1 cellular context compared by ENCODE assay signal in genomic region chr12:1811281-1811947, GRCh38.
A peak's percentile ranks its signal among the peaks of the same experiment; 100 is the strongest.
TF ChIP-seq lines count a peak whose summit lies in the region.

No MANE protein-coding gene starts in this region.

TF ChIP-seq in HepG2, 621 proteins besides CTCF, POLR2A, EP300 and RAD21 (continued from another document and continues in another):
- no peak; the same call in 1 of the 2 replicates for TF ChIP-seq ZSCAN5A (CRISPR knock-in tag; IDR thresholded peaks at IDR 0.05; ENCODE audit: borderline replicate concordance)
- TF ChIP-seq HNRNPL (IDR thresholded peaks at IDR 0.05; ENCODE audit: low read depth, low read length), result peak; percentile 93
- peak; percentile 9; the same call in 1 of the 2 replicates for TF ChIP-seq HOXA3 (CRISPR knock-in tag; IDR thresholded peaks at IDR 0.05)
- 0 out of 2 replicates have a peak, but pooled peaks have one; percentile 10 for TF ChIP-seq PCBP1 (IDR thresholded peaks at IDR 0.05; ENCODE audit: borderline replicate concordance, low read depth, low read length)
- TF ChIP-seq ZNF652 (CRISPR knock-in tag; IDR thresholded peaks at IDR 0.05; ENCODE audit: borderline replicate concordance, low read depth), result no peak
- TF ChIP-seq HNF4A (CRISPR knock-in tag; IDR thresholded peaks at IDR 0.05), result peak; percentile 43
- no peak for TF ChIP-seq PRDM15 (CRISPR knock-in tag; IDR thresholded peaks at IDR 0.05)
- TF ChIP-seq NR2C2 (CRISPR knock-in tag; IDR thresholded peaks at IDR 0.05; ENCODE audit: borderline replicate concordance), result peak; percentile 69
- TF ChIP-seq ZNF674 (CRISPR knock-in tag; IDR thresholded peaks at IDR 0.05; ENCODE audit: low read depth), result no peak
- TF ChIP-seq ZNF251 (CRISPR knock-in tag; IDR thresholded peaks at IDR 0.05), result no peak
- TF ChIP-seq THYN1 (CRISPR knock-in tag; IDR thresholded peaks at IDR 0.05; ENCODE audit: borderline replicate concordance, low read depth), result no peak
- no peak for TF ChIP-seq KDM4B (CRISPR knock-in tag; IDR thresholded peaks at IDR 0.05)
- no peak for TF ChIP-seq CCDC6 (CRISPR knock-in tag; IDR thresholded peaks at IDR 0.05)
- no peak for TF ChIP-seq CREB1 (IDR thresholded peaks at IDR 0.05)
- TF ChIP-seq CREB1 (CRISPR knock-in tag; IDR thresholded peaks at IDR 0.05), result no peak
- TF ChIP-seq ZNF644 (CRISPR knock-in tag; IDR thresholded peaks at IDR 0.05; ENCODE audit: low read depth), result no peak
- no peak for TF ChIP-seq NKX3-1 (CRISPR knock-in tag; IDR thresholded peaks at IDR 0.05)
- no peak for TF ChIP-seq FOXK2 (IDR thresholded peaks at IDR 0.05)
- TF ChIP-seq ATRX (CRISPR knock-in tag; IDR thresholded peaks at IDR 0.05; ENCODE audit: borderline replicate concordance), result no peak
- TF ChIP-seq ZBTB40 (IDR thresholded peaks at IDR 0.05), result no peak
- TF ChIP-seq ZBTB40 (CRISPR knock-in tag; IDR thresholded peaks at IDR 0.05), result peak; percentile 3; the same call in 1 of the 2 replicates
- TF ChIP-seq ZNF879 (CRISPR knock-in tag; IDR thresholded peaks at IDR 0.05), result peak; percentile 73; the same call in 1 of the 2 replicates
- no peak for TF ChIP-seq SIN3B (IDR thresholded peaks at IDR 0.05; ENCODE audit: low read length)
- TF ChIP-seq SNAPC5 (CRISPR knock-in tag; IDR thresholded peaks at IDR 0.05; ENCODE audit: borderline replicate concordance), result no peak
- no peak for TF ChIP-seq SNAPC4 (CRISPR knock-in tag; IDR thresholded peaks at IDR 0.05)
- no peak for TF ChIP-seq RFXANK (CRISPR knock-in tag; IDR thresholded peaks at IDR 0.05)
- TF ChIP-seq ZSCAN29 (CRISPR knock-in tag; conservative IDR thresholded peaks at IDR 0.05), result no peak
- TF ChIP-seq ELF3 (CRISPR knock-in tag; IDR thresholded peaks at IDR 0.05), result peak; percentile 71
- no peak for TF ChIP-seq ZNF704 (CRISPR knock-in tag; IDR thresholded peaks at IDR 0.05; ENCODE audit: borderline replicate concordance)
- TF ChIP-seq ISL2 (CRISPR knock-in tag; IDR thresholded peaks at IDR 0.05), result no peak
- TF ChIP-seq ZNF510 (CRISPR knock-in tag; IDR thresholded peaks at IDR 0.05; ENCODE audit: low read depth), result no peak
- peak; percentile 56 for TF ChIP-seq GABPB1 (CRISPR knock-in tag; IDR thresholded peaks at IDR 0.05)
- TF ChIP-seq ATF3 (CRISPR knock-in tag; IDR thresholded peaks at IDR 0.05), result peak; percentile 30; the same call in 1 of the 2 replicates
- TF ChIP-seq ZNF207 (IDR thresholded peaks at IDR 0.05; ENCODE audit: borderline replicate concordance), result no peak
- peak; percentile 82 for TF ChIP-seq JUND (CRISPR knock-in tag; IDR thresholded peaks at IDR 0.05)
- TF ChIP-seq SAP130 (CRISPR knock-in tag; IDR thresholded peaks at IDR 0.05; ENCODE audit: low read depth), result peak; percentile 75
- TF ChIP-seq ZNF589 (CRISPR knock-in tag; conservative IDR thresholded peaks at IDR 0.05), result no peak
- no peak for TF ChIP-seq PRMT3 (CRISPR knock-in tag; IDR thresholded peaks at IDR 0.05; ENCODE audit: borderline replicate concordance, low read depth)
- TF ChIP-seq GMEB1 (CRISPR knock-in tag; IDR thresholded peaks at IDR 0.05; ENCODE audit: borderline replicate concordance), result no peak
